In genomic region chr20:46638367-46639274, GRCh38 we compare ENCODE assay signal across 1 cellular context.
TF ChIP-seq lines count a peak whose summit lies in the region.

No MANE protein-coding gene starts in this region.

TF ChIP-seq in HepG2, 621 proteins besides CTCF, POLR2A, EP300 and RAD21 (continued from another document and continues in another):
- no peak for TF ChIP-seq ZBTB2 (CRISPR knock-in tag; IDR thresholded peaks at IDR 0.05; ENCODE audit: low read depth)
- no peak for TF ChIP-seq ZNF235 (CRISPR knock-in tag; IDR thresholded peaks at IDR 0.05; ENCODE audit: borderline replicate concordance)
- no peak for TF ChIP-seq HNRNPUL1 (IDR thresholded peaks at IDR 0.05; ENCODE audit: low read depth, low read length)
- no peak; the same call in 1 of the 2 replicates for TF ChIP-seq ZNF451 (CRISPR knock-in tag; IDR thresholded peaks at IDR 0.05)
- TF ChIP-seq CCDC6 (CRISPR knock-in tag; IDR thresholded peaks at IDR 0.05): peak; percentile 32; the same call in 1 of the 2 replicates
- TF ChIP-seq ZNF136 (CRISPR knock-in tag; IDR thresholded peaks at IDR 0.05; ENCODE audit: low read depth): 0 out of 2 replicates have a peak, but pooled peaks have one; percentile 81
- no peak for TF ChIP-seq LCORL (IDR thresholded peaks at IDR 0.05)
- TF ChIP-seq LCORL (CRISPR knock-in tag; IDR thresholded peaks at IDR 0.05): 0 out of 2 replicates have a peak, but pooled peaks have one; percentile 75
- peak; percentile 88 for TF ChIP-seq AGO2 (optimal IDR thresholded peaks at IDR 0.05; ENCODE audit: low read depth, low read length)
- TF ChIP-seq MXD4 (CRISPR knock-in tag; IDR thresholded peaks at IDR 0.05): no peak
- no peak; a peak in 1 of 4 replicates for TF ChIP-seq KLF16 (CRISPR knock-in tag; IDR thresholded peaks at IDR 0.05)
- TF ChIP-seq THAP11 (CRISPR knock-in tag; IDR thresholded peaks at IDR 0.05): no peak
- TF ChIP-seq ZNF343 (CRISPR knock-in tag; IDR thresholded peaks at IDR 0.05): no peak
- no peak for TF ChIP-seq IKZF4 (CRISPR knock-in tag; IDR thresholded peaks at IDR 0.05; ENCODE audit: borderline replicate concordance, low read depth, not compliant biosample characterization)
- no peak for TF ChIP-seq ZNF414 (CRISPR knock-in tag; IDR thresholded peaks at IDR 0.05)
- TF ChIP-seq E2F5 (CRISPR knock-in tag; conservative IDR thresholded peaks at IDR 0.05): no peak
- no peak for TF ChIP-seq HHEX (CRISPR knock-in tag; IDR thresholded peaks at IDR 0.05)
- TF ChIP-seq PAWR (CRISPR knock-in tag; IDR thresholded peaks at IDR 0.05; ENCODE audit: borderline replicate concordance): peak; percentile 80; the same call in 1 of the 2 replicates
- no peak; the same call in 1 of the 2 replicates for TF ChIP-seq ZNF367 (CRISPR knock-in tag; IDR thresholded peaks at IDR 0.05; ENCODE audit: borderline replicate concordance)
- TF ChIP-seq ZHX1 (CRISPR knock-in tag; IDR thresholded peaks at IDR 0.05; ENCODE audit: low read depth): no peak
- no peak for TF ChIP-seq E2F1 (CRISPR knock-in tag; IDR thresholded peaks at IDR 0.05)
- TF ChIP-seq HMGXB3 (CRISPR knock-in tag; IDR thresholded peaks at IDR 0.05; ENCODE audit: borderline replicate concordance): no peak
- TF ChIP-seq RFX3 (CRISPR knock-in tag; IDR thresholded peaks at IDR 0.05): no peak
- TF ChIP-seq TAF1 (CRISPR knock-in tag; IDR thresholded peaks at IDR 0.05): no peak; the same call in 1 of the 2 replicates
- no peak for TF ChIP-seq ZNF44 (CRISPR knock-in tag; IDR thresholded peaks at IDR 0.05)
- 0 out of 2 replicates have a peak, but pooled peaks have one; percentile 2 for TF ChIP-seq ZNF839 (CRISPR knock-in tag; IDR thresholded peaks at IDR 0.05; ENCODE audit: borderline replicate concordance)
- no peak for TF ChIP-seq ZNF841 (CRISPR knock-in tag; IDR thresholded peaks at IDR 0.05; ENCODE audit: borderline replicate concordance)
- no peak for TF ChIP-seq HES4 (CRISPR knock-in tag; IDR thresholded peaks at IDR 0.05; ENCODE audit: borderline replicate concordance)
- TF ChIP-seq ZNF333 (CRISPR knock-in tag; IDR thresholded peaks at IDR 0.05; ENCODE audit: borderline replicate concordance): no peak
- TF ChIP-seq HBP1 (CRISPR knock-in tag; IDR thresholded peaks at IDR 0.05; ENCODE audit: low read depth): 0 out of 2 replicates have a peak, but pooled peaks have one; percentile 41
- no peak for TF ChIP-seq ZNF530 (CRISPR knock-in tag; IDR thresholded peaks at IDR 0.05; ENCODE audit: low read depth)
- TF ChIP-seq CEBPB (IDR thresholded peaks at IDR 0.05; ENCODE audit: borderline replicate concordance, low read depth, low read length): 0 out of 2 replicates have a peak, but pooled peaks have one; percentile 4
- peak; percentile 91 for TF ChIP-seq SRSF1 (optimal IDR thresholded peaks at IDR 0.05; ENCODE audit: low read depth, low read length)
- no peak for TF ChIP-seq ZSCAN5A (CRISPR knock-in tag; IDR thresholded peaks at IDR 0.05; ENCODE audit: borderline replicate concordance)
- TF ChIP-seq RBM22 (optimal IDR thresholded peaks at IDR 0.05; ENCODE audit: low read length): no peak
- TF ChIP-seq ZNF354B (CRISPR knock-in tag; IDR thresholded peaks at IDR 0.05): no peak
- no peak for TF ChIP-seq SETDB1 (CRISPR knock-in tag; IDR thresholded peaks at IDR 0.05; ENCODE audit: borderline replicate concordance)
- TF ChIP-seq ZNF549 (CRISPR knock-in tag; IDR thresholded peaks at IDR 0.05): no peak
- TF ChIP-seq CREB3 (CRISPR knock-in tag; IDR thresholded peaks at IDR 0.05): no peak
- TF ChIP-seq HINFP (CRISPR knock-in tag; IDR thresholded peaks at IDR 0.05; ENCODE audit: low read depth): 0 out of 2 replicates have a peak, but pooled peaks have one; percentile 34
- peak; percentile 68; the same call in 1 of the 2 replicates for TF ChIP-seq ZNF280B (CRISPR knock-in tag; IDR thresholded peaks at IDR 0.05; ENCODE audit: borderline replicate concordance)
- TF ChIP-seq SMAD9 (CRISPR knock-in tag; IDR thresholded peaks at IDR 0.05): 0 out of 2 replicates have a peak, but pooled peaks have one; percentile 43
- no peak for TF ChIP-seq BRCA1 (CRISPR knock-in tag; IDR thresholded peaks at IDR 0.05)
